Comparison of ENCODE assay signal across 1 cellular context in the genomic region with DNA sequence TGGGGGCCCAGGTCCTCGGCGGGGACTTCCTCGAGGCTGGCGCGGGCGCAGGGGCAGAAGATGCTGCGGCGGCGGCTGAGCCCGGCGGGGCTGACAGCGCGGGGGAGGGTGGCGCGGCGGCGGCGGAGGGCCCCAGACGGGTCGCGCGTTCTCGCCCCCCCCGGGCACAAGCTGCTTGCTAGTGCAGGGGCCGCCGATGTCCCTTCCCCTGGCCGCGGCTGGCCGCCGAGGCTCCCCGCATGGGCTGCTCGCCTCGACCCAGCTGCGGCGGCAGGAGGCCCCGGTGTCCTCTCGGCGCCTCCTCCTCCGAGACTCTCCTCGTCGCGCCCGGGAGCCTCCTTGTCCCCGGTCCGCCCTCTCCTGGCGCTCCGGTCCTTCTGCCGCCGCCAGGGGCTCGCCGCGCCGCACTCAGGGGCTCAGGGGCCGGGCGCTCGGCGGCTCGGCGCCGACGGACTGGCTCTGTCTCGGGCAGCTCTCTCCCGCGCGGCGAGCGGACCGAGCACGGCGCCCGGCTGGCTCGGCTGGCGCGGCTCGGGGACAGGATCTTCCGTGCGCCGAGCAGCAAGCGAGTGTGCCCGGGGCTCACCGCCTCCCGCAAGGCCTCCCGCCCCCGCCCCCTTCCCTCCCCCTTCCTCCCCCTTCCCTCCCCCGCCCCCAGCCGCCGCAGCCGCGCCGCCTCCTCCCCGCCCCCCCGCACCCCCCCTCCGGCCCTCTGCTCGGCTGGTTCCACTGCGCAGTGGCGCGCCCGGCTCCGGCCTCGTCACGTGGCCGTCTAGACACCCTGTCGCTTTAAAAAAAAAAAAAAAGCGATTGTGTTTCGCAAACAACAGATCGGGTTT.
TF ChIP-seq lines count a peak whose summit lies in the region.

No MANE protein-coding gene starts in this region.

TF ChIP-seq in HepG2, 621 proteins besides CTCF, POLR2A, EP300 and RAD21 (continued from another document and continues in another):
- TF ChIP-seq, protein P1, sequence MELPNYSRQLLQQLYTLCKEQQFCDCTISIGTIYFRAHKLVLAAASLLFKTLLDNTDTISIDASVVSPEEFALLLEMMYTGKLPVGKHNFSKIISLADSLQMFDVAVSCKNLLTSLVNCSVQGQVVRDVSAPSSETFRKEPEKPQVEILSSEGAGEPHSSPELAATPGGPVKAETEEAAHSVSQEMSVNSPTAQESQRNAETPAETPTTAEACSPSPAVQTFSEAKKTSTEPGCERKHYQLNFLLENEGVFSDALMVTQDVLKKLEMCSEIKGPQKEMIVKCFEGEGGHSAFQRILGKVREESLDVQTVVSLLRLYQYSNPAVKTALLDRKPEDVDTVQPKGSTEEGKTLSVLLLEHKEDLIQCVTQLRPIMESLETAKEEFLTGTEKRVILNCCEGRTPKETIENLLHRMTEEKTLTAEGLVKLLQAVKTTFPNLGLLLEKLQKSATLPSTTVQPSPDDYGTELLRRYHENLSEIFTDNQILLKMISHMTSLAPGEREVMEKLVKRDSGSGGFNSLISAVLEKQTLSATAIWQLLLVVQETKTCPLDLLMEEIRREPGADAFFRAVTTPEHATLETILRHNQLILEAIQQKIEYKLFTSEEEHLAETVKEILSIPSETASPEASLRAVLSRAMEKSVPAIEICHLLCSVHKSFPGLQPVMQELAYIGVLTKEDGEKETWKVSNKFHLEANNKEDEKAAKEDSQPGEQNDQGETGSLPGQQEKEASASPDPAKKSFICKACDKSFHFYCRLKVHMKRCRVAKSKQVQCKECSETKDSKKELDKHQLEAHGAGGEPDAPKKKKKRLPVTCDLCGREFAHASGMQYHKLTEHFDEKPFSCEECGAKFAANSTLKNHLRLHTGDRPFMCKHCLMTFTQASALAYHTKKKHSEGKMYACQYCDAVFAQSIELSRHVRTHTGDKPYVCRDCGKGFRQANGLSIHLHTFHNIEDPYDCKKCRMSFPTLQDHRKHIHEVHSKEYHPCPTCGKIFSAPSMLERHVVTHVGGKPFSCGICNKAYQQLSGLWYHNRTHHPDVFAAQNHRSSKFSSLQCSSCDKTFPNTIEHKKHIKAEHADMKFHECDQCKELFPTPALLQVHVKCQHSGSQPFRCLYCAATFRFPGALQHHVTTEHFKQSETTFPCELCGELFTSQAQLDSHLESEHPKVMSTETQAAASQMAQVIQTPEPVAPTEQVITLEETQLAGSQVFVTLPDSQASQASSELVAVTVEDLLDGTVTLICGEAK (IDR thresholded peaks at IDR 0.05) = no peak
- TF ChIP-seq, protein P1 (CRISPR knock-in tag; IDR thresholded peaks at IDR 0.05) = no peak
- TF ChIP-seq CC2D1A (CRISPR knock-in tag; IDR thresholded peaks at IDR 0.05) = no peak
- peak; percentile 33; the same call in 1 of the 2 replicates for TF ChIP-seq BCL6 (CRISPR knock-in tag; IDR thresholded peaks at IDR 0.05)
- TF ChIP-seq ZNF501 (CRISPR knock-in tag; IDR thresholded peaks at IDR 0.05) = no peak
- TF ChIP-seq ZNF710 (CRISPR knock-in tag; IDR thresholded peaks at IDR 0.05; ENCODE audit: borderline replicate concordance) = no peak
- TF ChIP-seq ZNF350 (CRISPR knock-in tag; IDR thresholded peaks at IDR 0.05; ENCODE audit: borderline replicate concordance, low read depth) = no peak
- no peak for TF ChIP-seq NR1H2 (CRISPR knock-in tag; IDR thresholded peaks at IDR 0.05; ENCODE audit: borderline replicate concordance, low read depth)
- TF ChIP-seq TOE1 (CRISPR knock-in tag; IDR thresholded peaks at IDR 0.05) = no peak
- TF ChIP-seq ZMAT3 (CRISPR knock-in tag; conservative IDR thresholded peaks at IDR 0.05) = no peak
- no peak for TF ChIP-seq MLX (CRISPR knock-in tag; IDR thresholded peaks at IDR 0.05)
- TF ChIP-seq ZNF768 (CRISPR knock-in tag; IDR thresholded peaks at IDR 0.05) = peak; percentile 19; the same call in 1 of the 2 replicates
- peak; percentile 50; the same call in 1 of the 2 replicates for TF ChIP-seq SIX1 (CRISPR knock-in tag; IDR thresholded peaks at IDR 0.05; ENCODE audit: borderline replicate concordance)
- no peak for TF ChIP-seq ZNF530 (CRISPR knock-in tag; IDR thresholded peaks at IDR 0.05; ENCODE audit: low read depth)
- no peak for TF ChIP-seq ZNF446 (CRISPR knock-in tag; IDR thresholded peaks at IDR 0.05)
- no peak for TF ChIP-seq EHMT2 (IDR thresholded peaks at IDR 0.05; ENCODE audit: borderline replicate concordance, low read depth, low read length)
- TF ChIP-seq NKX3-1 (CRISPR knock-in tag; IDR thresholded peaks at IDR 0.05) = no peak
- TF ChIP-seq, protein P2, sequence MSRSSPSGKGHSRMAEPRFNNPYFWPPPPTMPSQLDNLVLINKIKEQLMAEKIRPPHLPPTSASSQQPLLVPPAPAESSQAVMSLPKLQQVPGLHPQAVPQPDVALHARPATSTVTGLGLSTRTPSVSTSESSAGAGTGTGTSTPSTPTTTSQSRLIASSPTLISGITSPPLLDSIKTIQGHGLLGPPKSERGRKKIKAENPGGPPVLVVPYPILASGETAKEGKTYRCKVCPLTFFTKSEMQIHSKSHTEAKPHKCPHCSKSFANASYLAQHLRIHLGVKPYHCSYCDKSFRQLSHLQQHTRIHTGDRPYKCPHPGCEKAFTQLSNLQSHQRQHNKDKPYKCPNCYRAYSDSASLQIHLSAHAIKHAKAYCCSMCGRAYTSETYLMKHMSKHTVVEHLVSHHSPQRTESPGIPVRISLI (CRISPR knock-in tag; IDR thresholded peaks at IDR 0.05; ENCODE audit: borderline replicate concordance) = peak; percentile 87
- no peak for TF ChIP-seq ZFP1 (CRISPR knock-in tag; IDR thresholded peaks at IDR 0.05)
- no peak for TF ChIP-seq RERE (CRISPR knock-in tag; IDR thresholded peaks at IDR 0.05; ENCODE audit: low read depth)
- no peak for TF ChIP-seq ZMYM4 (CRISPR knock-in tag; IDR thresholded peaks at IDR 0.05)
- TF ChIP-seq SALL1 (CRISPR knock-in tag; IDR thresholded peaks at IDR 0.05) = peak; percentile 48
- TF ChIP-seq SAFB2 (CRISPR knock-in tag; IDR thresholded peaks at IDR 0.05; ENCODE audit: borderline replicate concordance, low read depth) = no peak
- no peak for TF ChIP-seq ZNF766 (CRISPR knock-in tag; IDR thresholded peaks at IDR 0.05; ENCODE audit: borderline replicate concordance)
- no peak for TF ChIP-seq MEIS1 (CRISPR knock-in tag; IDR thresholded peaks at IDR 0.05; ENCODE audit: borderline replicate concordance)
- TF ChIP-seq ZBTB25 (CRISPR knock-in tag; IDR thresholded peaks at IDR 0.05) = no peak
- no peak for TF ChIP-seq NRL (CRISPR knock-in tag; IDR thresholded peaks at IDR 0.05; ENCODE audit: borderline replicate concordance)
- no peak for TF ChIP-seq TIGD3 (CRISPR knock-in tag; IDR thresholded peaks at IDR 0.05; ENCODE audit: borderline replicate concordance)
- TF ChIP-seq EED (CRISPR knock-in tag; IDR thresholded peaks at IDR 0.05) = no peak
- TF ChIP-seq SAP130 (CRISPR knock-in tag; IDR thresholded peaks at IDR 0.05; ENCODE audit: low read depth) = peak; percentile 45
- peak; percentile 10; the same call in 1 of the 2 replicates for TF ChIP-seq STAG1 (CRISPR knock-in tag; IDR thresholded peaks at IDR 0.05)
- TF ChIP-seq SP4 (CRISPR knock-in tag; IDR thresholded peaks at IDR 0.05) = 0 out of 2 replicates have a peak, but pooled peaks have one; percentile 48
- TF ChIP-seq ZNF564 (CRISPR knock-in tag; IDR thresholded peaks at IDR 0.05) = no peak
- TF ChIP-seq RFX1 (IDR thresholded peaks at IDR 0.05) = no peak
- TF ChIP-seq GATAD2A (CRISPR knock-in tag; IDR thresholded peaks at IDR 0.05) = no peak
